11 cellular contexts compared by ENCODE assay signal in the genomic region with DNA sequence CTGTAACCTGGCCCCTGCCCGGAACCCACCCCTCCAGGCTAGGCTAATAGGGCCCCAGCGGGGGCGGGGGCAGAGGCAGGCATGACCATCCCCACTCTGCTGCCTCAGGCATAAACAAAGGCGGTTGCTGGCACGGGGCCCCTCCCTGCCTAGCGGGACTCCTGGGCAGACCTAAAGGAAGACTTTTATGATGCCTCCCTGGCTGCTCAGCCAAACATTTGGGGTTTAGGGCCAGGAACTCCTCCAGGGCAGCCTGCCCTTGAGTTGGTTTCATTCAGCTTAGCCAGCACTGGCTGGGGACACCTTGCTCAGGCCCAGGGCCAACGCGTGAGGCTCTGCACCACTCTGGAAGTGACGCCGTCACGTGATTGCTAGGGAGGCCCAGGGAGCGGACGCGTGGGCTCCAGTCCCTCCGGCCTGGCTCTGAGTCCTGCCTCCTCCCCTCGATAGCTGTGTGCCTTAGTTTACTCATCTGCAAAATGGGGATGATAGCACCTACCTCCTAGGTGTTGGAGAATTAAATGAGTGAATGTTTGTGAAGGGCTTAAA. TPM values are rescaled to one million over a fixed set of nuclear protein-coding genes. Genes with fewer than 3 reads are reported as not detected.
DNase-seq lines count a peak whose midpoint lies in the region; ATAC-seq, FAIRE-seq and TF ChIP-seq lines count a peak whose summit lies in the region.
"Had no signal": no experiment of that assay in that cellular context is flagged by ENCODE, and none has a peak within 500 bp of the region (broad histone marks: within the 10 kb centered on the region; RNA-seq: fewer than 3 reads in every experiment).

No MANE protein-coding gene starts in this region.

- no peaks in the 10 kb centered on the region for H3K27me3 ChIP-seq in Panc1 (ENCODE audit: control insufficient read depth, insufficient read depth, low read length)
- no peaks in the 10 kb centered on the region for H3K27me3 ChIP-seq in fibroblast of lung (ENCODE audit: control insufficient read depth, insufficient read depth, low read length)
- H3K27me3 ChIP-seq: stomach had no signal

- peaks cover 9% of the 10 kb centered on the region for H3K4me1 ChIP-seq in Panc1 (ENCODE audit: control insufficient read depth, insufficient read depth, low read length)
- H3K4me1 ChIP-seq in fibroblast of lung (ENCODE audit: control insufficient read depth, extremely low read depth, insufficient read depth, low read length): peaks cover 2% of the 10 kb centered on the region

- TF ChIP-seq CTCF in Panc1 (IDR thresholded peaks at IDR 0.05) (no peak), fibroblast of lung (conservative IDR thresholded peaks at IDR 0.05 in 1 of 2, IDR thresholded peaks at IDR 0.05 in 1 of 2; ENCODE audit: low read depth in 1 of 2, low read length in 2 of 2) (no peak)

- peak; percentile 37 for ATAC-seq in Panc1

- intact Hi-C loops in Panc1 (cut with micrococcal nuclease; ENCODE audit: unreplicated experiment): no loop called here

- no peak overlapping the region for H3K9ac ChIP-seq in fibroblast of lung (ENCODE audit: insufficient read depth, low read length)

- POLR2A ChIA-PET in Panc1 (lab: Charles Lee): no interaction called here

- CTCF ChIA-PET in Panc1 (lab: Charles Lee): no interaction called here

- DNase-seq in Ammon's horn (ENCODE audit: low spot score) (peak; percentile 51), Panc1 (ENCODE audit: low read depth, low spot score) (no peak), fibroblast of lung (ENCODE audit: low read depth in 2 of 2) (peak in 1 of 2 donors; percentile 26), nucleus accumbens (lab: John Stamatoyannopoulos, UW) (peak in 29 of 56 donors; percentile 13 to 71 (median 43)), NCI-H2171 treated with DMSO at 0.1 percent for 48 hours (lab: John Stamatoyannopoulos, UW) (no peak), GM19239 (ENCODE audit: insufficient read length, low spot score) (no peak), RKO (ENCODE audit: low spot score) (no peak), KBM-7 (no peak)
- DNase-seq: activated CD4-positive, alpha-beta T cell treated with anti-CD3 and anti-CD28 coated beads for 4 hours; OCI-M1; stomach had no signal

- H3K4me3 ChIP-seq in Panc1 (ENCODE audit: low read depth in 2 of 2, low read length in 2 of 2) (no peak overlapping the region), fibroblast of lung (replicated peaks in 1 of 4; ENCODE audit: control extremely low read depth in 1 of 4, insufficient read depth in 1 of 4, low read depth in 3 of 4, low read length in 4 of 4) (no peak overlapping the region)
- H3K4me3 ChIP-seq: stomach had no signal

- FAIRE-seq in GM19239 (lab: Jason Lieb, UNC): no peak

- in situ Hi-C loops in Panc1 (cut with HindIII; ENCODE audit: low pct_unique_long_range_greater_than_20kb, low sequenced_read_pairs) (no loop called here), KBM-7 (cut with MboI; ENCODE audit: low pct_unique_long_range_greater_than_20kb, low sequenced_read_pairs) (no loop called here)

- BruUV-seq in Panc1 (replicated peaks; lab: Mats Ljungman, UMichigan): no TSS peak

- H3K36me3 ChIP-seq in Panc1 (ENCODE audit: control insufficient read depth, insufficient read depth, low read length) (no peaks in the 10 kb centered on the region), fibroblast of lung (ENCODE audit: control insufficient read depth, insufficient read depth, low read length) (no peaks in the 10 kb centered on the region)

- H3K9me3 ChIP-seq in Panc1 (ENCODE audit: control insufficient read depth, insufficient read depth, low read depth, low read length) (no peaks in the 10 kb centered on the region), fibroblast of lung (ENCODE audit: control insufficient read depth, insufficient read depth, low read depth, low read length) (no peaks in the 10 kb centered on the region)
- H3K9me3 ChIP-seq: stomach had no signal

- no peaks in the 10 kb centered on the region for H3K79me2 ChIP-seq in fibroblast of lung (ENCODE audit: control insufficient read depth, insufficient read depth, low read length)

- H2AFZ ChIP-seq in fibroblast of lung (ENCODE audit: low read length): no peak overlapping the region

- H3K27ac ChIP-seq in Panc1 (ENCODE audit: low read length): no peak overlapping the region
- H3K27ac ChIP-seq in fibroblast of lung (ENCODE audit: insufficient read depth, low read length): no peak overlapping the region
- H3K27ac ChIP-seq: stomach had no signal

- peak overlapping the region; percentile 37 for H3K4me2 ChIP-seq in fibroblast of lung (ENCODE audit: extremely low read depth, insufficient read depth, low read length)

- H4K20me1 ChIP-seq in fibroblast of lung (ENCODE audit: control insufficient read depth, extremely low read depth, insufficient read depth, low read length): no peaks in the 10 kb centered on the region

RNA-seq across cellular contexts. Expression of gene HDAC11, which starts 27.8 kb away (rescaled TPM):
- total RNA-seq in Panc1 (2021; ENCODE audit: unreplicated experiment) (10.6 TPM), fibroblast of lung (17.7 and 23.1 TPM in 2 replicates)
- 21.6 TPM for polyA plus RNA-seq in Panc1 (2012; ENCODE audit: insufficient read length)
- polyA plus RNA-seq in fibroblast of lung: 4.9 and 5.2 TPM in 2 replicates
- 9.0 and 11.5 TPM in 2 replicates for polyA plus RNA-seq in fibroblast of lung (2012)
- 11.5 and 14.0 TPM in 2 replicates for polyA minus RNA-seq in fibroblast of lung (ENCODE audit: low replicate concordance)

RNA-seq across cellular contexts. Expression of gene FBLN2, which starts 41.1 kb away (rescaled TPM):
- total RNA-seq in Panc1 (2021; ENCODE audit: unreplicated experiment) (0.44 TPM), fibroblast of lung (138 and 184 TPM in 2 replicates)
- 0.87 TPM for polyA plus RNA-seq in Panc1 (2012; ENCODE audit: insufficient read length)
- 25.4 and 48.4 TPM in 2 replicates for polyA plus RNA-seq in fibroblast of lung
- 27.9 and 60.4 TPM in 2 replicates for polyA plus RNA-seq in fibroblast of lung (2012)
- polyA minus RNA-seq in fibroblast of lung (ENCODE audit: low replicate concordance): 15.4 and 57.6 TPM in 2 replicates

Comparison
In these comparisons a context has a peak if more than half of its experiments do, and no peak if none do; other contexts are left out.
1. DNase-seq: peak in Ammon's horn (single experiment) and nucleus accumbens (29 of 56); none in Panc1 (single experiment), NCI-H2171 treated with DMSO at 0.1 percent for 48 hours (single experiment), GM19239 (single experiment), RKO (single experiment) and KBM-7 (single experiment).
2. RNA of gene FBLN2, which starts 41.1 kb away (total RNA-seq): 138 to 184 TPM in fibroblast of lung; 0.44 TPM in Panc1 (single experiment); every median in the first group is over 10 times any median in the second.